Comparison of ENCODE assay signal across 17 cellular contexts in genomic region chr6:117404548-117404947, GRCh38. TPM values are rescaled to one million over a fixed set of nuclear protein-coding genes. Genes with fewer than 3 reads are reported as not detected.
DNase-seq lines count a peak whose midpoint lies in the region; ATAC-seq and TF ChIP-seq lines count a peak whose summit lies in the region.
"Had no signal": no experiment of that assay in that cellular context is flagged by ENCODE, and none has a peak within 500 bp of the region (broad histone marks: within the 10 kb centered on the region; RNA-seq: fewer than 3 reads in every experiment).

No MANE protein-coding gene starts in this region.

- no peak for TF ChIP-seq POLR2A in breast epithelium (IDR thresholded peaks at IDR 0.05)

- no peak overlapping the region for H3K4me2 ChIP-seq in SK-N-SH

- DNase-seq in MCF 10A (ENCODE audit: unreplicated experiment) (peak; percentile 51), breast epithelium (ENCODE audit: low spot score in 2 of 2) (no peak), SK-N-SH (no peak), endodermal cell (no peak), stromal cell of bone marrow (ENCODE audit: low read depth) (peak; percentile 5), NCI-H510A (lab: John Stamatoyannopoulos, UW) (no peak), iPS-NIHi11 (ENCODE audit: low spot score) (no peak)
- DNase-seq: DMS153, gastrocnemius medialis, kidney, NCI-H1105, NCI-H446, retina had no signal

- intact Hi-C loops in MCF 10A (cut with micrococcal nuclease), result loop anchor here (1.0 to 2.0 kb wide), 4 partner anchors 45 to 200 kb away; partner anchors contain the start of gene DCBLD1
- intact Hi-C loops in breast epithelium (cut with DNase I; ENCODE audit: low total_unique reads), result no loop called here

- H3K9me3 ChIP-seq in breast epithelium (no peaks in the 10 kb centered on the region), SK-N-SH (no peaks in the 10 kb centered on the region), endodermal cell (ENCODE audit: control insufficient read depth, low read length) (no peaks in the 10 kb centered on the region)
- H3K9me3 ChIP-seq: gastrocnemius medialis had no signal

- H3K9ac ChIP-seq in SK-N-SH (no peak overlapping the region), endodermal cell (ENCODE audit: extremely low read depth, low read length, poor library complexity, severe bottlenecking) (no peak overlapping the region)

- no peaks in the 10 kb centered on the region for H3K9me2 ChIP-seq in SK-N-SH

- no peak for ATAC-seq in GM21528 (IDR thresholded peaks at IDR 0.05; ENCODE audit: low FRiP score, unreplicated experiment)
- ATAC-seq: gastrocnemius medialis had no signal

- H3K36me3 ChIP-seq in breast epithelium (no peaks in the 10 kb centered on the region), SK-N-SH (replicated peaks in 1 of 2; ENCODE audit: control insufficient read depth in 1 of 2, insufficient read depth in 2 of 2, low read length in 1 of 2) (no peaks in the 10 kb centered on the region), endodermal cell (ENCODE audit: control insufficient read depth, insufficient read depth, low read length) (no peaks in the 10 kb centered on the region)
- H3K36me3 ChIP-seq: gastrocnemius medialis had no signal

- H2AFZ ChIP-seq in SK-N-SH (ENCODE audit: low read depth), result no peak overlapping the region; the same call in 1 of the 2 replicates

- H3K4me1 ChIP-seq in breast epithelium (no peaks in the 10 kb centered on the region), SK-N-SH (ENCODE audit: control insufficient read depth in 1 of 2, insufficient read depth in 2 of 2, low read depth in 1 of 2, low read length in 1 of 2) (no peaks in the 10 kb centered on the region), endodermal cell (ENCODE audit: control insufficient read depth, insufficient read depth, low read length) (no peaks in the 10 kb centered on the region)
- H3K4me1 ChIP-seq: gastrocnemius medialis had no signal

- no TSS peak for BruUV-seq in MCF 10A (replicated peaks; lab: Mats Ljungman, UMichigan)

- no peak overlapping the region for H3K4me3 ChIP-seq in breast epithelium
- no peak overlapping the region for H3K4me3 ChIP-seq in SK-N-SH (ENCODE audit: low read depth in 2 of 2, low read length in 1 of 2)
- no peak overlapping the region for H3K4me3 ChIP-seq in endodermal cell (ENCODE audit: low read length)
- H3K4me3 ChIP-seq: gastrocnemius medialis had no signal

- TF ChIP-seq RAD21 in SK-N-SH (IDR thresholded peaks at IDR 0.05; ENCODE audit: low read length), result peak; percentile 33; the same call in 1 of the 2 replicates

- 33% methylated on average over 1 of the region's 1 CpG for WGBS in SK-N-SH (ENCODE audit: low lambda C conversion rate)
- WGBS in endodermal cell (ENCODE audit: insufficient coverage in 1 of 2, insufficient read length in 1 of 2), 2 experiments, result 77% methylated on average over 1 of the region's 1 CpG; no CpG with 5 or more reads in 1 of the 2 experiments

- H3K27ac ChIP-seq in breast epithelium (no peak overlapping the region), SK-N-SH (ENCODE audit: low read depth in 2 of 2, low read length in 1 of 2) (no peak overlapping the region), endodermal cell (ENCODE audit: low read depth, low read length) (no peak overlapping the region)
- H3K27ac ChIP-seq: gastrocnemius medialis had no signal

- H3K27ac Mint-ChIP-seq in MCF 10A (ENCODE audit: low read depth, unreplicated experiment) (no peak overlapping the region), endodermal cell (no peak overlapping the region)
- H3K27ac Mint-ChIP-seq: activated naive CD8-positive, alpha-beta T cell had no signal

- H3K4me3 Mint-ChIP-seq in MCF 10A (ENCODE audit: unreplicated experiment), result no peak overlapping the region
- no peak overlapping the region for H3K4me3 Mint-ChIP-seq in endodermal cell
- H3K4me3 Mint-ChIP-seq: activated naive CD8-positive, alpha-beta T cell had no signal

- H3K36me3 Mint-ChIP-seq in MCF 10A (ENCODE audit: insufficient read depth, unreplicated experiment), result peaks cover 59% of the 10 kb centered on the region
- H3K36me3 Mint-ChIP-seq in endodermal cell (ENCODE audit: low read depth), result no peaks in the 10 kb centered on the region
- H3K36me3 Mint-ChIP-seq: activated naive CD8-positive, alpha-beta T cell had no signal

- H3K27me3 Mint-ChIP-seq in MCF 10A (ENCODE audit: insufficient read depth, unreplicated experiment), result no peaks in the 10 kb centered on the region
- H3K27me3 Mint-ChIP-seq in endodermal cell (ENCODE audit: insufficient read depth), result no peaks in the 10 kb centered on the region

- no peaks in the 10 kb centered on the region for H4K20me1 ChIP-seq in SK-N-SH (ENCODE audit: insufficient read depth)

- no peak for TF ChIP-seq EP300 in SK-N-SH (IDR thresholded peaks at IDR 0.05; ENCODE audit: borderline replicate concordance in 1 of 2, low read depth in 1 of 2, low read length in 1 of 2)

- CTCF ChIA-PET in MCF 10A (lab: Yijun Ruan, JAX) (interaction anchor here (1.1 to 10.0 kb wide), 12 partner anchors 8 to 202 kb away, joined by 3 to 98 read pairs (median 6); partner anchors contain the start of gene ROS1), SK-N-SH (lab: Yijun Ruan, JAX) (no interaction called here)

- H3K4me1 Mint-ChIP-seq in MCF 10A (ENCODE audit: insufficient read depth, unreplicated experiment) (no peaks in the 10 kb centered on the region), endodermal cell (no peaks in the 10 kb centered on the region)

- H3K9me3 Mint-ChIP-seq in MCF 10A (ENCODE audit: unreplicated experiment) (no peaks in the 10 kb centered on the region), endodermal cell (no peaks in the 10 kb centered on the region)

- H3K79me2 ChIP-seq in SK-N-SH (ENCODE audit: insufficient read depth), result no peaks in the 10 kb centered on the region

- H3F3A ChIP-seq in SK-N-SH (replicated peaks; ENCODE audit: insufficient read depth), result no peaks in the 10 kb centered on the region

- H3K27me3 ChIP-seq in breast epithelium (no peaks in the 10 kb centered on the region), SK-N-SH (ENCODE audit: insufficient read depth) (no peaks in the 10 kb centered on the region), endodermal cell (ENCODE audit: control insufficient read depth, insufficient read depth, low read length, poor library complexity, severe bottlenecking) (no peaks in the 10 kb centered on the region)
- H3K27me3 ChIP-seq: gastrocnemius medialis had no signal

- POLR2A ChIA-PET in MCF 10A (lab: Yijun Ruan, JAX) (interaction anchor here (0.7 to 4.4 kb wide), 8 partner anchors 13 to 201 kb away, joined by 3 to 24 read pairs (median 4); partner anchors contain the start of gene ROS1), SK-N-SH (lab: Yijun Ruan, JAX) (no interaction called here)

- TF ChIP-seq CTCF in MCF 10A (IDR thresholded peaks at IDR 0.05; ENCODE audit: unreplicated experiment), result peak; percentile 41
- no peak for TF ChIP-seq CTCF in breast epithelium (IDR thresholded peaks at IDR 0.05)
- TF ChIP-seq CTCF in SK-N-SH (IDR thresholded peaks at IDR 0.05), result peak; percentile 60
- peak; percentile 49 for TF ChIP-seq CTCF in endodermal cell (conservative IDR thresholded peaks at IDR 0.05)

TF ChIP-seq in SK-N-SH, 30 proteins besides CTCF, POLR2A, EP300 and RAD21:
- no peak for TF ChIP-seq FOXM1 (IDR thresholded peaks at IDR 0.05; ENCODE audit: low read depth)
- no peak for TF ChIP-seq USF2 (IDR thresholded peaks at IDR 0.05; ENCODE audit: borderline replicate concordance, low read depth, low read length)
- TF ChIP-seq, protein P1, sequence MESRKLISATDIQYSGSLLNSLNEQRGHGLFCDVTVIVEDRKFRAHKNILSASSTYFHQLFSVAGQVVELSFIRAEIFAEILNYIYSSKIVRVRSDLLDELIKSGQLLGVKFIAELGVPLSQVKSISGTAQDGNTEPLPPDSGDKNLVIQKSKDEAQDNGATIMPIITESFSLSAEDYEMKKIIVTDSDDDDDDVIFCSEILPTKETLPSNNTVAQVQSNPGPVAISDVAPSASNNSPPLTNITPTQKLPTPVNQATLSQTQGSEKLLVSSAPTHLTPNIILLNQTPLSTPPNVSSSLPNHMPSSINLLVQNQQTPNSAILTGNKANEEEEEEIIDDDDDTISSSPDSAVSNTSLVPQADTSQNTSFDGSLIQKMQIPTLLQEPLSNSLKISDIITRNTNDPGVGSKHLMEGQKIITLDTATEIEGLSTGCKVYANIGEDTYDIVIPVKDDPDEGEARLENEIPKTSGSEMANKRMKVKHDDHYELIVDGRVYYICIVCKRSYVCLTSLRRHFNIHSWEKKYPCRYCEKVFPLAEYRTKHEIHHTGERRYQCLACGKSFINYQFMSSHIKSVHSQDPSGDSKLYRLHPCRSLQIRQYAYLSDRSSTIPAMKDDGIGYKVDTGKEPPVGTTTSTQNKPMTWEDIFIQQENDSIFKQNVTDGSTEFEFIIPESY (IDR thresholded peaks at IDR 0.05; ENCODE audit: borderline replicate concordance, low read depth), result no peak
- TF ChIP-seq SMC3 (IDR thresholded peaks at IDR 0.05; ENCODE audit: low read depth, low read length), result peak; percentile 39
- TF ChIP-seq RCOR1 (IDR thresholded peaks at IDR 0.05; ENCODE audit: low read length), result no peak
- no peak for TF ChIP-seq JUND (IDR thresholded peaks at IDR 0.05)
- TF ChIP-seq GATA2 (CRISPR knock-in tag; IDR thresholded peaks at IDR 0.05), result no peak
- no peak for TF ChIP-seq CHD2 (IDR thresholded peaks at IDR 0.05; ENCODE audit: low read length, partially characterized antibody)

RNA-seq across cellular contexts. Expression of gene ROS1, which starts 21.2 kb away (rescaled TPM):
- total RNA-seq in MCF 10A (2022) (63.0 and 69.6 TPM in 2 replicates), breast epithelium (under 1 TPM in 1 of 3 donors, not detected in 2; under 0.01 TPM), endodermal cell (not detected)
- 1.8 and 2.0 TPM in 2 replicates for polyA plus RNA-seq in SK-N-SH (2012; rRNA removed)
- 1.5 and 1.8 TPM in 2 replicates for polyA plus RNA-seq in SK-N-SH (2012; cell fraction: cytosol; rRNA removed)
- polyA plus RNA-seq in SK-N-SH (2012; cell fraction: nucleus; rRNA removed), result 3.8 and 7.4 TPM in 2 replicates
- polyA plus RNA-seq in endodermal cell (2013, experiment 1 of 2), result not detected
- polyA plus RNA-seq in endodermal cell (2013, experiment 2 of 2), result not detected
- total RNA-seq: dermis microvascular lymphatic vessel endothelial cell, gastrocnemius medialis, urinary bladder had no signal
- polyA plus RNA-seq: urinary bladder had no signal

Comparison
In these comparisons a context has a peak if more than half of its experiments do, and no peak if none do; other contexts are left out.
1. DNase-seq: peak in MCF 10A (single experiment) and stromal cell of bone marrow (single experiment); none in breast epithelium (0 of 2), SK-N-SH (single experiment), endodermal cell (single experiment), NCI-H510A (single experiment) and iPS-NIHi11 (single experiment).
2. CTCF ChIP-seq: peak in MCF 10A (single experiment), SK-N-SH (single experiment) and endodermal cell (single experiment); none in breast epithelium (0 of 3).
3. RNA of gene ROS1, which starts 21.2 kb away (total RNA-seq): 63.0 to 69.6 TPM in MCF 10A; under 0.01 TPM in breast epithelium and not detected in endodermal cell; every median in the first group is over 10 times any median in the second.